In the genomic region with DNA sequence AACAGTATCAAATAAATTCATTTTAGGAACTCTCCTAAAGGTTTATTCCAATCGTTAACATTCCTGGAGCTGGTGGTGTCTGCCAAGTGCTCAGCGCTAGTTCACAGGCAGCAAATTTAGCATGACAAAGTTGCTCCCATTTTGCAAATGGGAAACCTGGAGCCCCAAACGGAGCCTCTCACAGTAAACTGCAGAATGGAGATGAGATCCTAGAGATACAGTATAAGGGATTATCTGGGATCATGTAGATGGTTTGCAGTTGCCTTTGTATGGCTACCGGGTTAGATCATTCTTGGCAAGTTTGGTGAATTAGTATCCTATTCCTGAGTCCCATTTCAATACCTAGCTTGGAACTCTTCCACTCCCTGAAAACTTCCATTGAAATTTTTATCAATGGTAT, we compare ENCODE assay signal across 23 cellular contexts.
"Had no signal": no experiment of that assay in that cellular context is flagged by ENCODE, and none has a peak within 500 bp of the region (broad histone marks: within the 10 kb centered on the region; RNA-seq: fewer than 3 reads in every experiment).

No MANE protein-coding gene starts in this region.

- H3K4me3 Mint-ChIP-seq: activated T-cell treated with anti-CD3 and anti-CD28 coated beads, Interleukin-2, amount 50 U/mL, for 24 hours; activated T-helper 17 cell treated with anti-CD3 and anti-CD28 coated beads, Interleukin-2, amount 50 U/mL, for 72 hours; immature natural killer cell; naive thymus-derived CD8-positive, alpha-beta T cell had no signal

- H3K4me3 ChIP-seq: lung, thyroid gland, upper lobe of right lung had no signal

- H3K9me3 Mint-ChIP-seq: activated naive CD4-positive, alpha-beta T cell treated with anti-CD3 and anti-CD28 coated beads, Interleukin-2, amount 50 U/mL, for 72 hours; activated T-helper 17 cell treated with anti-CD3 and anti-CD28 coated beads, Interleukin-2, amount 50 U/mL, for 72 hours; immature natural killer cell had no signal

- H3K4me1 ChIP-seq: thyroid gland, upper lobe of right lung had no signal

- H3K27me3 Mint-ChIP-seq: activated T-cell treated with anti-CD3 and anti-CD28 coated beads, Interleukin-2, amount 50 U/mL, for 24 hours; activated T-helper 17 cell treated with anti-CD3 and anti-CD28 coated beads, Interleukin-2, amount 50 U/mL, for 72 hours; naive thymus-derived CD8-positive, alpha-beta T cell had no signal

- DNase-seq: activated CD4-positive, alpha-beta T cell treated with anti-CD3 and anti-CD28 coated beads for 1 hour; activated CD4-positive, alpha-beta T cell treated with anti-CD3 and anti-CD28 coated beads, Interleukin-2, amount 50 U/mL, for 1 hour; activated CD8-positive, alpha-beta memory T cell treated with anti-CD3 and anti-CD28 coated beads, Interleukin-2, amount 50 U/mL, for 4 hours; activated T-cell treated with anti-CD3 and anti-CD28 coated beads, Interleukin-2, amount 50 U/mL, for 24 hours; aorta; brain microvascular endothelial cell; central memory CD4-positive, alpha-beta T cell; dermis blood vessel endothelial cell; effector CD8-positive, alpha-beta T cell; foreskin keratinocyte; immature natural killer cell; naive thymus-derived CD8-positive, alpha-beta T cell; retina; stimulated activated CD4-positive, alpha-beta T cell treated with anti-CD3 and anti-CD28 coated beads, Interleukin-4, amount 100 ng/mL, for 1 hour; stimulated activated naive CD8-positive, alpha-beta T cell treated with anti-CD3 and anti-CD28 coated beads, Interleukin-15, Interleukin-2, amounts not matched to agents 100 U/mL and 50 U/mL, for 24 hours; substantia nigra; T-helper 1 cell; thyroid gland; upper lobe of right lung; WERI-Rb-1 had no signal

- H3K27ac ChIP-seq: brain microvascular endothelial cell, foreskin keratinocyte, thyroid gland, upper lobe of right lung, WERI-Rb-1 had no signal

- H3K36me3 ChIP-seq: brain microvascular endothelial cell, thyroid gland, upper lobe of right lung, WERI-Rb-1 had no signal

- H3K9me3 ChIP-seq: thyroid gland, upper lobe of right lung had no signal

- H3K27ac Mint-ChIP-seq: activated naive CD4-positive, alpha-beta T cell treated with anti-CD3 and anti-CD28 coated beads, Interleukin-2, amount 50 U/mL, for 72 hours; activated T-cell treated with anti-CD3 and anti-CD28 coated beads, Interleukin-2, amount 50 U/mL, for 24 hours; activated T-helper 17 cell treated with anti-CD3 and anti-CD28 coated beads, Interleukin-2, amount 50 U/mL, for 72 hours; immature natural killer cell; naive thymus-derived CD8-positive, alpha-beta T cell had no signal

- H3K4me1 Mint-ChIP-seq: activated T-helper 17 cell treated with anti-CD3 and anti-CD28 coated beads, Interleukin-2, amount 50 U/mL, for 72 hours; immature natural killer cell; naive thymus-derived CD8-positive, alpha-beta T cell had no signal

- H3K27me3 ChIP-seq: brain microvascular endothelial cell, foreskin keratinocyte, thyroid gland, upper lobe of right lung had no signal

- H3K36me3 Mint-ChIP-seq: activated naive CD4-positive, alpha-beta T cell treated with anti-CD3 and anti-CD28 coated beads, Interleukin-2, amount 50 U/mL, for 72 hours had no signal
